8 cellular contexts compared by ENCODE assay signal in the genomic region with DNA sequence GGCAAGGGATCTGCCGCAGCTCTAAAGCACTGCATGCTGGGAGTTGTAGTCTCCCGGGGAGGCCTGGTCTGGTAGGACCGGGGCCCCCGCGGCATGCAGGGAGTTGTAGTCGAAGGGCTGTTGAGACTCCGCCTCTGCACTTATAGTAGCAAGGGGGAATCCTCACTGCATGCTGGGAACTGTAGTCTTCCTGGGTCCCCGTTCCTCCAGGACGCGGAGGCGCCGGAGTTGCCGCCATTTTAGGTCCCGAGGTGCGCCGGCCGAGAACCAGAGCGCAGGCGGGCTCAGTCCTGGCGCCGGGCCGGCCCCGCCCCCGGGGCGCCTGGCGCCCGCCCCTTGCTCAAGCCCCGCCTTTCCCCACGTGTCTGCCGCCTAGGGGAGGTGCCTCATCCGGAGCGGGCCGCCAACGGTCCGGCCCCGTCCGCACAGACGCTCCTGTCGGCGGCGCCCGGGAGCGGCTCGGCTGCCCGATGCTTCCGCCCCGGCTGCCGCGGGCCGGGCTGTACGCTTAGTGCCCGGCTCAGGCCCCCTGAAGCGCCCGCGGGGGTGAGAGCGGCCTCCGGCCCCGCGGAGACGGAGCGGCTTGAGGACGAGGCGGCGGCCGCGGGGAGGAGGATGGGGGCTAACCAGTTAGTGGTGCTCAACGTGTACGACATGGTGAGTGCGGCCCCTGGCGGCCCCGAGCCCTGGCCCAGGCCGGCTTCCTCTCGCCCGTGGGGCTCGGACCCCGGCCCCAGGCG. TPM values are rescaled to one million over a fixed set of nuclear protein-coding genes. Genes with fewer than 3 reads are reported as not detected.
DNase-seq lines count a peak whose midpoint lies in the region; ATAC-seq and TF ChIP-seq lines count a peak whose summit lies in the region.

DESI2 (plus strand) TSS at position 428 of the 740 bp plus-strand sequence; CDS start at position 616, 188 bp downstream.

- in situ Hi-C loops in GM18951 (cut with MboI; ENCODE audit: low sequenced_read_pairs, unreplicated experiment) = no loop called here

- H3K4me3 ChIP-seq in cardiac fibroblast (replicated peaks in 1 of 2; ENCODE audit: low read depth in 2 of 2, low read length in 2 of 2) = peak within 1 kb of the TSS; percentile 92 to 94

- H3K27ac Mint-ChIP-seq in WTC11 (peak within 1 kb of the TSS; percentile 97), immature natural killer cell (peak within 1 kb of the TSS; percentile 69 to 93 (median 89))

- H3K36me3 Mint-ChIP-seq in WTC11 = peaks cover 14% of the 10 kb centered on the region
- peaks cover 0 to 8% (median 7%) of the 10 kb centered on the region in 3 donors for H3K36me3 Mint-ChIP-seq in immature natural killer cell

- POLR2A ChIA-PET in WTC11 (lab: Charles Lee) = interaction anchor here (0.5 to 2.7 kb wide), 7 partner anchors 46 to 318 kb away, joined by 3 to 10 read pairs (median 4); partner anchors contain the start of gene COX20

- peak; percentile 48 for TF ChIP-seq CTCF in AG09319 (IDR thresholded peaks at IDR 0.05; ENCODE audit: low read depth, low read length)
- peak; percentile 16; the same call in 1 of the 2 replicates for TF ChIP-seq CTCF in WTC11 (IDR thresholded peaks at IDR 0.05)
- TF ChIP-seq CTCF in cardiac fibroblast (IDR thresholded peaks at IDR 0.05; ENCODE audit: low read depth, low read length) = peak; percentile 26

- no peaks in the 10 kb centered on the region for H3K27me3 Mint-ChIP-seq in WTC11 (ENCODE audit: low read depth)
- peaks cover 0 to 7% (median 2%) of the 10 kb centered on the region in 3 donors for H3K27me3 Mint-ChIP-seq in immature natural killer cell (ENCODE audit: low read depth in 3 of 3)

- H3K9me3 Mint-ChIP-seq in WTC11 (no peaks in the 10 kb centered on the region), immature natural killer cell (no peaks in the 10 kb centered on the region)

- peak; percentile 98 for TF ChIP-seq POLR2A in GM18951 (IDR thresholded peaks at IDR 0.05; ENCODE audit: extremely low read depth, insufficient read depth, insufficient read length)

- H3K4me1 Mint-ChIP-seq in WTC11 (peaks cover 40% of the 10 kb centered on the region), immature natural killer cell (peaks cover 17 to 19% of the 10 kb centered on the region in 2 donors)

- DNase-seq in AG09319 (ENCODE audit: extremely low read depth, low read depth) (peak; percentile 99), NCI-H226 (peak; percentile 99), WTC11 (ENCODE audit: low spot score) (peak; percentile 98), cardiac fibroblast (ENCODE audit: low read depth in 2 of 2) (peak; percentile 100), immature natural killer cell (peak; percentile 98 to 99 (median 99)), smooth muscle cell of the brain vasculature (ENCODE audit: low read depth, low spot score) (peak; percentile 99)

- CTCF ChIA-PET in WTC11 (lab: Charles Lee) = interaction anchor here (0.6 to 2.0 kb wide), 6 partner anchors 13 to 326 kb away, joined by 3 to 12 read pairs (median 4); no protein-coding TSS in a partner anchor

- H3K4me3 Mint-ChIP-seq in WTC11 (peak within 1 kb of the TSS; percentile 81), immature natural killer cell (peak within 1 kb of the TSS in 4 of 5 donors; percentile 85 to 90 (median 88))

- ATAC-seq in HG03196 (IDR thresholded peaks at IDR 0.05; ENCODE audit: unreplicated experiment) = peak; percentile 98
- ATAC-seq in WTC11 = peak; percentile 94

TF ChIP-seq in WTC11, 78 proteins besides CTCF, POLR2A, EP300 and RAD21 (continues in another document):
- TF ChIP-seq PRDM15 (CRISPR knock-in tag; IDR thresholded peaks at IDR 0.05) = no peak
- peak; percentile 56; the same call in 1 of the 2 replicates for TF ChIP-seq NFATC4 (CRISPR knock-in tag; IDR thresholded peaks at IDR 0.05)
- TF ChIP-seq CREM (CRISPR knock-in tag; IDR thresholded peaks at IDR 0.05) = 0 out of 2 replicates have a peak, but pooled peaks have one; percentile 40
- no peak for TF ChIP-seq ZBTB21 (CRISPR knock-in tag; IDR thresholded peaks at IDR 0.05; ENCODE audit: borderline replicate concordance)
- no peak for TF ChIP-seq GRHL2 (CRISPR knock-in tag; IDR thresholded peaks at IDR 0.05; ENCODE audit: insufficient replicate concordance, severe bottlenecking)
- no peak for TF ChIP-seq RORB (CRISPR knock-in tag; IDR thresholded peaks at IDR 0.05)
- no peak for TF ChIP-seq IRF2 (CRISPR knock-in tag; IDR thresholded peaks at IDR 0.05; ENCODE audit: borderline replicate concordance, low read depth)
- TF ChIP-seq ZBTB43 (CRISPR knock-in tag; IDR thresholded peaks at IDR 0.05) = no peak
- peak; percentile 42; the same call in 1 of the 2 replicates for TF ChIP-seq ELF4 (CRISPR knock-in tag; IDR thresholded peaks at IDR 0.05; ENCODE audit: low read depth)
- TF ChIP-seq CREB1 (CRISPR knock-in tag; IDR thresholded peaks at IDR 0.05) = no peak
- TF ChIP-seq SMAD4 (CRISPR knock-in tag; IDR thresholded peaks at IDR 0.05) = no peak
- TF ChIP-seq, protein P1, sequence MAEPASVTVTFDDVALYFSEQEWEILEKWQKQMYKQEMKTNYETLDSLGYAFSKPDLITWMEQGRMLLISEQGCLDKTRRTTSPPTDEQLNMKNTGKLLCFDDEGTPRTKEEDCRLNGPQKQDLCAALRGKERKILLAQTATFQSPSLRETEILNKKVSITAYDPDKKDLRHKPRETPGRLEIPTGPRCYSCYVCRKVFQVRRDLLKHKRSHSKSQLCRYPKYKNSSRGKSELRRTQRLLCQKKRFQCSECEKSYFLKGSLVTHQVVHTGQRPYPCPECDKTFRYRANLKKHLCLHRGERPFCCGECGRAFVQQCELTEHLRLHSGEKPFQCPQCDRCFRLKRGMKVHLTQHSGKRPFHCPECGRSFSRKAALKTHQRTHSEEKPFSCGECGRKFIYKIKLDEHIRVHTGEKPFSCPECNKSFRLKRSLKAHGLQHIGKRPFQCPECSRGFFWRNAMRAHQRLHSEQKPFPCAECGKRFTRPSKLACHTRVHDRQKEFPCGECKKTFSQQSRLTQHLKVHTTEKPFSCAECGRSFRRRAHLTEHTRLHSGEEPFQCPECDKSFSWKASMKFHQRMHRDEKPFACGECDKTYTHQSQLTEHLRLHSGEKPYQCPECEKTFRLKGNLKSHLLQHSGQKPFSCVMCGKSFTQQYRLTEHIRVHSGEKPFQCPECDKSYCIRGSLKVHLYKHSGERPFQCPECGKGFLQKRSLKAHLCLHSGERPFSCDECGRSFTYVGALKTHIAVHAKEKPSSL (CRISPR knock-in tag; conservative IDR thresholded peaks at IDR 0.05) = no peak
- peak; percentile 90; the same call in 1 of the 2 replicates for TF ChIP-seq MYBL2 (CRISPR knock-in tag; IDR thresholded peaks at IDR 0.05)
- TF ChIP-seq, protein P2, sequence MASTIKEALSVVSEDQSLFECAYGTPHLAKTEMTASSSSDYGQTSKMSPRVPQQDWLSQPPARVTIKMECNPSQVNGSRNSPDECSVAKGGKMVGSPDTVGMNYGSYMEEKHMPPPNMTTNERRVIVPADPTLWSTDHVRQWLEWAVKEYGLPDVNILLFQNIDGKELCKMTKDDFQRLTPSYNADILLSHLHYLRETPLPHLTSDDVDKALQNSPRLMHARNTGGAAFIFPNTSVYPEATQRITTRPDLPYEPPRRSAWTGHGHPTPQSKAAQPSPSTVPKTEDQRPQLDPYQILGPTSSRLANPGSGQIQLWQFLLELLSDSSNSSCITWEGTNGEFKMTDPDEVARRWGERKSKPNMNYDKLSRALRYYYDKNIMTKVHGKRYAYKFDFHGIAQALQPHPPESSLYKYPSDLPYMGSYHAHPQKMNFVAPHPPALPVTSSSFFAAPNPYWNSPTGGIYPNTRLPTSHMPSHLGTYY (CRISPR knock-in tag; IDR thresholded peaks at IDR 0.05) = no peak
- TF ChIP-seq ZNF317 (CRISPR knock-in tag; IDR thresholded peaks at IDR 0.05; ENCODE audit: borderline replicate concordance, low read depth) = peak; percentile 48; the same call in 1 of the 2 replicates
- TF ChIP-seq FOXJ3 (CRISPR knock-in tag; IDR thresholded peaks at IDR 0.05; ENCODE audit: borderline replicate concordance) = no peak
- TF ChIP-seq ETV6 (CRISPR knock-in tag; IDR thresholded peaks at IDR 0.05) = peak; percentile 84
- peak; percentile 60; the same call in 1 of the 2 replicates for TF ChIP-seq GABPB1 (CRISPR knock-in tag; IDR thresholded peaks at IDR 0.05)

RNA-seq across cellular contexts. Expression of gene DESI2, which starts in this region (rescaled TPM):
- 76.1 to 108 TPM (median 76.4 TPM) in 3 replicates for total RNA-seq in WTC11 (2021)
- 10 to 100 TPM in 2 of 3 donors, 1 to 10 TPM in 1; 9.9 to 25.8 (median 20.7) TPM for polyA plus RNA-seq in immature natural killer cell

Comparison
In these comparisons a context has a peak if more than half of its experiments do, and no peak if none do; other contexts are left out.
1. Peak in every context shown above with its lines: DNase-seq, ATAC-seq and H3K4me3 ChIP-seq.